22 cellular contexts compared by ENCODE assay signal in the genomic region with DNA sequence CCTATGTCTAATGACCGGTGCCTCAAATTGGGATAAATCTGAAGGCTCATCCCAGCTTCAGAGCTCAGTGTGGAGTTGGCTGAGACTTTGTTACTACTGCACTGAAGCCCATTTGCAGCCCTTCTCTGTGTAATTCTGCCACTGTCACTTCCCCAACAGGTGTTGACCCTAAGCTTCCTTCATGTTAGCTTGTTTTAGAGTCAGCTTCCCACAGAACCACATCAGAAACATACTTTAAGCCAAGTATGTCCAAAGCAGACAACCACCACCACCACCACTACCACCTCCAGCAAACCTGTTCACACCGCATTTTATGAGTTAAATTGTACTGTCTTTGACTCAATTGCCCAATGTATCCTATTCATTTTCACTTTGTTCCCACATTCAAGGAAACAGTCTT. TPM values are rescaled to one million over a fixed set of nuclear protein-coding genes. Genes with fewer than 3 reads are reported as not detected.
"Had no signal": no experiment of that assay in that cellular context is flagged by ENCODE, and none has a peak within 500 bp of the region (broad histone marks: within the 10 kb centered on the region; RNA-seq: fewer than 3 reads in every experiment).

No MANE protein-coding gene starts in this region.

- H3K4me3 Mint-ChIP-seq: activated CD8-positive, alpha-beta T cell treated with anti-CD3 and anti-CD28 coated beads, Interleukin-2, amount 10 ng/mL, durations not matched to agents 7 days and 5 days; activated naive CD4-positive, alpha-beta T cell treated with anti-CD3 and anti-CD28 coated beads, Interleukin-2, amount 50 U/mL, for 24 hours; brain; central memory CD8-positive, alpha-beta T cell; T-helper 17 cell; WTC11 had no signal

- H3K36me3 ChIP-seq: ascending aorta had no signal

- H3K4me3 ChIP-seq: ascending aorta had no signal

- H3K9me3 Mint-ChIP-seq: activated naive CD4-positive, alpha-beta T cell treated with anti-CD3 and anti-CD28 coated beads, Interleukin-2, amount 50 U/mL, for 24 hours had no signal

- H3K4me1 Mint-ChIP-seq: activated naive CD4-positive, alpha-beta T cell treated with anti-CD3 and anti-CD28 coated beads, Interleukin-2, amount 50 U/mL, for 24 hours; brain; central memory CD8-positive, alpha-beta T cell; T-helper 17 cell; WTC11 had no signal

- H3K9me3 ChIP-seq: ascending aorta had no signal

- H3K27ac Mint-ChIP-seq: activated CD8-positive, alpha-beta T cell treated with anti-CD3 and anti-CD28 coated beads, Interleukin-2, amount 10 ng/mL, durations not matched to agents 7 days and 5 days; activated naive CD4-positive, alpha-beta T cell treated with anti-CD3 and anti-CD28 coated beads, Interleukin-2, amount 50 U/mL, for 24 hours; brain; T-helper 17 cell; WTC11 had no signal

- DNase-seq: activated CD4-positive, alpha-beta T cell treated with anti-CD3 and anti-CD28 coated beads for 48 hours; activated CD4-positive, alpha-beta T cell treated with anti-CD3 and anti-CD28 coated beads, Interleukin-2, amount 50 U/mL, for 4 hours; activated CD4-positive, CD25-positive, alpha-beta regulatory T cell treated with anti-CD3 and anti-CD28 coated beads, Interleukin-2, amount 50 U/mL, for 72 hours; activated CD8-positive, alpha-beta memory T cell treated with anti-CD3 and anti-CD28 coated beads, Interleukin-2, amount 50 U/mL, for 48 hours; activated CD8-positive, alpha-beta T cell treated with anti-CD3 and anti-CD28 coated beads, Interleukin-2, amount 10 ng/mL, durations not matched to agents 7 days and 5 days; activated T-cell treated with anti-CD3 and anti-CD28 coated beads, Interleukin-2, amount 50 U/mL, for 1 hour; amniotic stem cell; KBM-7; NCI-H1092; NCI-H1930; NCI-H345; NCI-H510A treated with DMSO at 0.1 percent for 48 hours; PC-3; SHP77; T-helper 17 cell; T-helper 9 cell had no signal

- H3K4me1 ChIP-seq: ascending aorta had no signal

- H3K27ac ChIP-seq: ascending aorta had no signal

- H3K27me3 Mint-ChIP-seq: activated naive CD4-positive, alpha-beta T cell treated with anti-CD3 and anti-CD28 coated beads, Interleukin-2, amount 50 U/mL, for 24 hours; brain; central memory CD8-positive, alpha-beta T cell; T-helper 17 cell had no signal

- H3K36me3 Mint-ChIP-seq: activated naive CD4-positive, alpha-beta T cell treated with anti-CD3 and anti-CD28 coated beads, Interleukin-2, amount 50 U/mL, for 24 hours; brain had no signal

- H3K27me3 ChIP-seq: ascending aorta had no signal

RNA-seq across cellular contexts. Expression of a gene that starts 25.2 kb away (rescaled TPM):
- total RNA-seq: activated CD8-positive, alpha-beta T cell treated with anti-CD3 and anti-CD28 coated beads, Interleukin-2, amount 10 ng/mL, durations not matched to agents 7 days and 5 days; ascending aorta; PC-3; SK-MEL-5; T-helper 17 cell; WTC11 had no signal
